In the genomic region with DNA sequence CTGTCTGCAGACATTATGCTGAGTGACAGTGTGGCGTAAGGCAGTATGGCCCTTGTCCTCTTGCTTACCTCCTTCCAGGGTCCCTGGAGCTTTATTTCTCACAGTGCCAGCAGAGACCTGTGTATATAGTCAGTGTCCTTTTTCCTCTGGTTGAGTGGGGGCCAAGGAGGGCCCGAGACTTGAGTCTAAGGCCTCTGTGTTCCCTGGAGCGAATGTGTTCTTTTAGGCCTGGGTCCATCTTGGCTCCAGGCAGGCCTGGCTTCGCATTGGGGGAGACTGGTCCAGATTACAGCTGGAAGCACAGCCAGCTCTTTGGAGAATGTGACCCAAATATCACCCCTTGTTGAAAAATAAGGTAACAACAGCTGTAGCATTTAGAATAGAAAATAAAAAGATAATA, we compare ENCODE assay signal across 14 cellular contexts. TPM values are rescaled to one million over a fixed set of nuclear protein-coding genes. Genes with fewer than 3 reads are reported as not detected.
DNase-seq lines count a peak whose midpoint lies in the region; ATAC-seq, FAIRE-seq and TF ChIP-seq lines count a peak whose summit lies in the region.
"Had no signal": no experiment of that assay in that cellular context is flagged by ENCODE, and none has a peak within 500 bp of the region (broad histone marks: within the 10 kb centered on the region; RNA-seq: fewer than 3 reads in every experiment).

No MANE protein-coding gene starts in this region.

- POLR2A ChIA-PET in naive thymus-derived CD4-positive, alpha-beta T cell (lab: Charles Lee): interaction anchor here (0.8 to 2.1 kb wide), 2 partner anchors 9 to 12 kb away, joined by 3 to 11 read pairs; no protein-coding TSS in a partner anchor

- intact Hi-C loops in left ventricle myocardium superior (cut with micrococcal nuclease): no loop called here
- intact Hi-C loops in stomach (cut with DNase I; ENCODE audit: low total_unique reads): no loop called here
- intact Hi-C loops in naive thymus-derived CD4-positive, alpha-beta T cell (cut with micrococcal nuclease): no loop called here

- no peak for TF ChIP-seq CTCF in stomach (IDR thresholded peaks at IDR 0.05)

- FAIRE-seq in H54 (lab: Jason Lieb, UNC): no peak
- FAIRE-seq: GM12891, GM19239, keratinocyte had no signal

- ATAC-seq in left ventricle myocardium superior (peak; percentile 35), HG03432 (IDR thresholded peaks at IDR 0.05; ENCODE audit: unreplicated experiment) (no peak)
- no peak for ATAC-seq in naive thymus-derived CD4-positive, alpha-beta T cell
- ATAC-seq: activated naive CD8-positive, alpha-beta T cell treated with anti-CD3 and anti-CD28 coated beads, Interleukin-2, amount 50 U/mL, for 24 hours had no signal

- H3K4me3 Mint-ChIP-seq in naive thymus-derived CD4-positive, alpha-beta T cell: peak overlapping the region in 1 of 10 donors; percentile 32
- H3K4me3 Mint-ChIP-seq: activated naive CD8-positive, alpha-beta T cell treated with anti-CD3 and anti-CD28 coated beads, Interleukin-2, amount 50 U/mL, for 24 hours; neural progenitor cell had no signal

- H3K27me3 ChIP-seq in stomach: no peaks in the 10 kb centered on the region
- no peaks in the 10 kb centered on the region for H3K27me3 ChIP-seq in naive thymus-derived CD4-positive, alpha-beta T cell (ENCODE audit: control insufficient read depth in 2 of 2, insufficient read depth in 2 of 2, low read length in 2 of 2)
- H3K27me3 ChIP-seq: BE2C, SJSA1 had no signal

- CTCF ChIA-PET in naive thymus-derived CD4-positive, alpha-beta T cell (lab: Charles Lee): no interaction called here

- peaks cover 58 to 92% (median 84%) of the 10 kb centered on the region in 4 donors for H3K4me1 ChIP-seq in stomach
- peaks cover 12 to 24% of the 10 kb centered on the region in 2 donors for H3K4me1 ChIP-seq in naive thymus-derived CD4-positive, alpha-beta T cell (ENCODE audit: control insufficient read depth in 2 of 2, insufficient read depth in 2 of 2, low read length in 2 of 2)
- H3K4me1 ChIP-seq: BE2C, neural progenitor cell had no signal

- no peaks in the 10 kb centered on the region for H3K27me3 Mint-ChIP-seq in naive thymus-derived CD4-positive, alpha-beta T cell
- H3K27me3 Mint-ChIP-seq: activated naive CD8-positive, alpha-beta T cell treated with anti-CD3 and anti-CD28 coated beads, Interleukin-2, amount 50 U/mL, for 24 hours had no signal

- TF ChIP-seq POLR2A in stomach (IDR thresholded peaks at IDR 0.05): no peak
- TF ChIP-seq POLR2A in H54 (IDR thresholded peaks at IDR 0.05; ENCODE audit: low read depth, low read length): no peak

- no peak for TF ChIP-seq EP300 in stomach (IDR thresholded peaks at IDR 0.05)

- WGBS in stomach, 5 donors: 78 to 93% (median 86%) methylated on average over 4 of the region's 4 CpGs

- peaks cover 37 to 60% (median 47%) of the 10 kb centered on the region in 7 donors for H3K4me1 Mint-ChIP-seq in naive thymus-derived CD4-positive, alpha-beta T cell

- no peak overlapping the region for H3K4me3 ChIP-seq in stomach
- no peak overlapping the region for H3K4me3 ChIP-seq in naive thymus-derived CD4-positive, alpha-beta T cell (ENCODE audit: low read length)
- H3K4me3 ChIP-seq: neural progenitor cell, SJSA1 had no signal

- H3K9me3 Mint-ChIP-seq in naive thymus-derived CD4-positive, alpha-beta T cell: peaks cover 0 to 2% (median 0%) of the 10 kb centered on the region in 11 donors
- H3K9me3 Mint-ChIP-seq: activated naive CD8-positive, alpha-beta T cell treated with anti-CD3 and anti-CD28 coated beads, Interleukin-2, amount 50 U/mL, for 24 hours; neural progenitor cell had no signal

- H3K27ac ChIP-seq in angular gyrus (ENCODE audit: low read depth, low read length): peak overlapping the region; percentile 41
- H3K27ac ChIP-seq in stomach: peak overlapping the region; percentile 30 to 94 (median 91)
- H3K27ac ChIP-seq in naive thymus-derived CD4-positive, alpha-beta T cell (ENCODE audit: low read depth, low read length): no peak overlapping the region
- H3K27ac ChIP-seq: neural progenitor cell had no signal

- no peaks in the 10 kb centered on the region for H3K9me3 ChIP-seq in stomach
- H3K9me3 ChIP-seq in naive thymus-derived CD4-positive, alpha-beta T cell (ENCODE audit: control insufficient read depth in 2 of 3, low read length in 3 of 3): no peaks in the 10 kb centered on the region
- H3K9me3 ChIP-seq: BE2C, SJSA1 had no signal

- H3K36me3 Mint-ChIP-seq in naive thymus-derived CD4-positive, alpha-beta T cell: peaks cover 0 to 4% (median 0%) of the 10 kb centered on the region in 5 donors
- H3K36me3 Mint-ChIP-seq: neural progenitor cell had no signal

- peak overlapping the region in 4 of 9 donors; percentile 15 to 54 (median 40) for H3K27ac Mint-ChIP-seq in naive thymus-derived CD4-positive, alpha-beta T cell
- H3K27ac Mint-ChIP-seq: activated naive CD8-positive, alpha-beta T cell treated with anti-CD3 and anti-CD28 coated beads, Interleukin-2, amount 50 U/mL, for 24 hours had no signal

- DNase-seq in left ventricle myocardium superior (peak; percentile 66), stomach (no peak), H54 (ENCODE audit: insufficient read length, low spot score) (no peak)
- DNase-seq in naive thymus-derived CD4-positive, alpha-beta T cell: no peak
- DNase-seq: activated naive CD8-positive, alpha-beta T cell treated with anti-CD3 and anti-CD28 coated beads, Interleukin-2, amount 50 U/mL, for 24 hours; BE2C; foreskin melanocyte had no signal

- no peaks in the 10 kb centered on the region for H3K36me3 ChIP-seq in stomach
- H3K36me3 ChIP-seq in naive thymus-derived CD4-positive, alpha-beta T cell (ENCODE audit: control insufficient read depth in 2 of 3, insufficient read depth in 3 of 3, low read length in 3 of 3): no peaks in the 10 kb centered on the region
- H3K36me3 ChIP-seq: BE2C, neural progenitor cell, SJSA1 had no signal

RNA-seq across cellular contexts. Expression of a gene that starts 4.9 kb away (rescaled TPM):
- total RNA-seq in left ventricle myocardium superior: 54.8 TPM
- total RNA-seq in stomach: 10 to 100 TPM in 4 of 5 donors, 1 to 10 TPM in 1; 7.7 to 82.6 (median 29.5) TPM
- polyA plus RNA-seq in stomach: 10 to 100 TPM; 87.7 to 95.1 (median 90.4) TPM
- total RNA-seq in naive thymus-derived CD4-positive, alpha-beta T cell: 10 to 100 TPM; 25.6 to 73.8 (median 35.1) TPM
- 100 to 1,000 TPM; 115 to 121 TPM for polyA plus RNA-seq in naive thymus-derived CD4-positive, alpha-beta T cell

RNA-seq across cellular contexts. Expression of a gene that starts 6.4 kb away (rescaled TPM):
- total RNA-seq in left ventricle myocardium superior (89.9 TPM), stomach (100 to 1,000 TPM in 1 of 5 donors, 10 to 100 TPM in 3, not detected in 1; 11.3 to 143 (median 79.1) TPM)
- 100 to 1,000 TPM; 217 to 272 (median 223) TPM for polyA plus RNA-seq in stomach
- 100 to 1,000 TPM in 1 of 5 experiments, 10 to 100 TPM in 4; 38.5 to 118 (median 61.4) TPM for total RNA-seq in naive thymus-derived CD4-positive, alpha-beta T cell
- 100 to 1,000 TPM; 168 to 175 TPM for polyA plus RNA-seq in naive thymus-derived CD4-positive, alpha-beta T cell

RNA-seq across cellular contexts. Expression of a gene that starts 11.8 kb away (rescaled TPM):
- total RNA-seq in left ventricle myocardium superior (17.1 TPM), stomach (100 to 1,000 TPM in 2 of 5 donors, 10 to 100 TPM in 1, 1 to 10 TPM in 1, not detected in 1; 2.2 to 191 (median 79.6) TPM)
- 100 to 1,000 TPM; 358 to 568 (median 435) TPM for polyA plus RNA-seq in stomach
- total RNA-seq in naive thymus-derived CD4-positive, alpha-beta T cell: 100 to 1,000 TPM in 2 of 5 experiments, 10 to 100 TPM in 3; 55.1 to 137 (median 83.2) TPM
- 100 to 1,000 TPM; 312 to 347 TPM for polyA plus RNA-seq in naive thymus-derived CD4-positive, alpha-beta T cell
- total RNA-seq: SJSA1 had no signal

RNA-seq across cellular contexts. Expression of a gene that starts 13.3 kb away (rescaled TPM):
- total RNA-seq in left ventricle myocardium superior (14.9 TPM), stomach (10 to 100 TPM in 3 of 5 donors, 1 to 10 TPM in 1, not detected in 1; 5.0 to 62.4 (median 24.9) TPM)
- 10 to 100 TPM; 15.9 to 27.8 (median 21.3) TPM for polyA plus RNA-seq in stomach
- 10 to 100 TPM in 3 of 5 experiments, 1 to 10 TPM in 2; 5.1 to 17.8 (median 11.2) TPM for total RNA-seq in naive thymus-derived CD4-positive, alpha-beta T cell
- 10 to 100 TPM; 11.1 to 15.4 TPM for polyA plus RNA-seq in naive thymus-derived CD4-positive, alpha-beta T cell

RNA-seq across cellular contexts. Expression of a gene that starts 22.7 kb away (rescaled TPM):
- total RNA-seq in left ventricle myocardium superior (29.2 TPM), stomach (10 to 100 TPM; 12.7 to 40.8 (median 19.7) TPM)
- polyA plus RNA-seq in stomach: 10 to 100 TPM; 19.9 to 22.5 (median 20.5) TPM
- 10 to 100 TPM; 40.9 to 92.1 (median 51.6) TPM for total RNA-seq in naive thymus-derived CD4-positive, alpha-beta T cell
- 10 to 100 TPM; 24.9 to 26.6 TPM for polyA plus RNA-seq in naive thymus-derived CD4-positive, alpha-beta T cell
